9 cellular contexts compared by ENCODE assay signal in genomic region chr12:27861428-27862167, GRCh38.
A peak's percentile ranks its signal among the peaks of the same experiment; 100 is the strongest.
DNase-seq lines count a peak whose midpoint lies in the region; ATAC-seq and TF ChIP-seq lines count a peak whose summit lies in the region.
"Had no signal": no experiment of that assay in that cellular context is flagged by ENCODE, and none has a peak within 500 bp of the region (broad histone marks: within the 10 kb centered on the region; RNA-seq: fewer than 3 reads in every experiment).

No MANE protein-coding gene starts in this region.

- H3K4me1 ChIP-seq in tibial artery = peaks cover 0 to 8% (median 2%) of the 10 kb centered on the region in 4 donors

- H3K27ac Mint-ChIP-seq in T-helper 17 cell (no peak overlapping the region), Calu3 (ENCODE audit: unreplicated experiment) (no peak overlapping the region)
- H3K27ac Mint-ChIP-seq: activated naive CD8-positive, alpha-beta T cell treated with anti-CD3 and anti-CD28 coated beads, Interleukin-2, amount 10 ng/mL, durations not matched to agents 7 days and 5 days had no signal

- H3K9me3 ChIP-seq in T-helper 17 cell (ENCODE audit: control insufficient read depth, low read length, poor library complexity, severe bottlenecking) (no peaks in the 10 kb centered on the region), tibial artery (no peaks in the 10 kb centered on the region)

- CTCF ChIA-PET in Calu3 (lab: Charles Lee) = no interaction called here

- H3K27me3 Mint-ChIP-seq in T-helper 17 cell (no peaks in the 10 kb centered on the region), Calu3 (ENCODE audit: unreplicated experiment) (peaks cover 36% of the 10 kb centered on the region)

- DNase-seq in GM12864 (ENCODE audit: low read depth) (peak; percentile 62), Right ventricle myocardium superior (peak; percentile 72), T-helper 17 cell (no peak), SW480 (ENCODE audit: low spot score) (no peak), Calu3 (no peak), tibial artery (no peak)
- DNase-seq: activated naive CD8-positive, alpha-beta T cell treated with anti-CD3 and anti-CD28 coated beads, Interleukin-2, amount 10 ng/mL, durations not matched to agents 7 days and 5 days had no signal

- H3K4me1 Mint-ChIP-seq in T-helper 17 cell (peaks cover 7% of the 10 kb centered on the region), Calu3 (ENCODE audit: low read depth, unreplicated experiment) (no peaks in the 10 kb centered on the region)
- H3K4me1 Mint-ChIP-seq: activated naive CD8-positive, alpha-beta T cell treated with anti-CD3 and anti-CD28 coated beads, Interleukin-2, amount 10 ng/mL, durations not matched to agents 7 days and 5 days had no signal

- no peaks in the 10 kb centered on the region for H3K27me3 ChIP-seq in tibial artery

- TF ChIP-seq CTCF in GM12864 (IDR thresholded peaks at IDR 0.05; ENCODE audit: low read depth, low read length, missing control alignments) (no peak), Calu3 (IDR thresholded peaks at IDR 0.05; ENCODE audit: unreplicated experiment) (no peak), tibial artery (IDR thresholded peaks at IDR 0.05) (no peak)

- intact Hi-C loops in Right ventricle myocardium superior (cut with DNase I) = no loop called here
- intact Hi-C loops in Calu3 (cut with micrococcal nuclease; ENCODE audit: unreplicated experiment) = no loop called here
- intact Hi-C loops in tibial artery (cut with DNase I; ENCODE audit: low total_unique reads) = no loop called here

- BruUV-seq in Calu3 (replicated peaks; lab: Mats Ljungman, UMichigan) = no TSS peak

- ATAC-seq in GM21360 (IDR thresholded peaks at IDR 0.05; ENCODE audit: unreplicated experiment) (peak; percentile 86), HG03460 (IDR thresholded peaks at IDR 0.05; ENCODE audit: unreplicated experiment) (peak; percentile 91), Right ventricle myocardium superior (ENCODE audit: poor library complexity) (peak; percentile 83), T-helper 17 cell (no peak)

- H3K36me3 ChIP-seq in tibial artery = no peaks in the 10 kb centered on the region

- H3K4me3 Mint-ChIP-seq in T-helper 17 cell (no peak overlapping the region), Calu3 (ENCODE audit: low read depth, unreplicated experiment) (no peak overlapping the region)
- H3K4me3 Mint-ChIP-seq: activated naive CD8-positive, alpha-beta T cell treated with anti-CD3 and anti-CD28 coated beads, Interleukin-2, amount 10 ng/mL, durations not matched to agents 7 days and 5 days had no signal

- H3K9me3 Mint-ChIP-seq in Calu3 (ENCODE audit: low read depth, unreplicated experiment) = no peaks in the 10 kb centered on the region
- H3K9me3 Mint-ChIP-seq: activated naive CD8-positive, alpha-beta T cell treated with anti-CD3 and anti-CD28 coated beads, Interleukin-2, amount 10 ng/mL, durations not matched to agents 7 days and 5 days had no signal

- H3K27ac ChIP-seq in tibial artery = no peak overlapping the region

- no peaks in the 10 kb centered on the region for H3K36me3 Mint-ChIP-seq in T-helper 17 cell (ENCODE audit: low read depth)
- no peaks in the 10 kb centered on the region for H3K36me3 Mint-ChIP-seq in Calu3 (ENCODE audit: insufficient read depth, unreplicated experiment)
- H3K36me3 Mint-ChIP-seq: activated naive CD8-positive, alpha-beta T cell treated with anti-CD3 and anti-CD28 coated beads, Interleukin-2, amount 10 ng/mL, durations not matched to agents 7 days and 5 days had no signal

- H3K4me3 ChIP-seq in GM12864 (ENCODE audit: low read depth, low read length) = no peak overlapping the region
- no peak overlapping the region for H3K4me3 ChIP-seq in tibial artery

Comparison
In these comparisons a context has a peak if more than half of its experiments do, and no peak if none do; other contexts are left out.
1. DNase-seq: peak in GM12864 (single experiment) and Right ventricle myocardium superior (single experiment); none in T-helper 17 cell (0 of 3), SW480 (single experiment), Calu3 (single experiment) and tibial artery (0 of 2).